In genomic region chr17:17723354-17724261, GRCh38 we compare ENCODE assay signal across 8 cellular contexts. TPM values are rescaled to one million over a fixed set of nuclear protein-coding genes. Genes with fewer than 3 reads are reported as not detected.
DNase-seq lines count a peak whose midpoint lies in the region; ATAC-seq and TF ChIP-seq lines count a peak whose summit lies in the region.

No MANE protein-coding gene starts in this region.

- DNase-seq in CD1c-positive myeloid dendritic cell (ENCODE audit: extremely low spot score), result peak; percentile 13
- peak; percentile 68 for DNase-seq in activated CD8-positive, alpha-beta T cell treated with anti-CD3 and anti-CD28 coated beads for 36 hours
- no peak for DNase-seq in natural killer cell
- no peak for DNase-seq in aorta

- H3K27me3 Mint-ChIP-seq in activated CD8-positive, alpha-beta T cell treated with anti-CD3 and anti-CD28 coated beads for 36 hours, result peaks cover 8% of the 10 kb centered on the region
- H3K27me3 Mint-ChIP-seq in natural killer cell (ENCODE audit: low read depth in 2 of 2), result peaks cover 21 to 25% of the 10 kb centered on the region in 2 donors

- TF ChIP-seq CTCF in activated CD8-positive, alpha-beta T cell treated with anti-CD3 and anti-CD28 coated beads for 36 hours (IDR thresholded peaks at IDR 0.05), result no peak
- no peak for TF ChIP-seq CTCF in natural killer cell (IDR thresholded peaks at IDR 0.05)

- H3K36me3 ChIP-seq in aorta (ENCODE audit: control insufficient read depth in 1 of 2, insufficient read depth in 2 of 2, low read length in 1 of 2), result no peaks in the 10 kb centered on the region

- peaks cover 35% of the 10 kb centered on the region for H3K4me1 Mint-ChIP-seq in activated CD8-positive, alpha-beta T cell treated with anti-CD3 and anti-CD28 coated beads for 36 hours (ENCODE audit: low read depth)
- H3K4me1 Mint-ChIP-seq in natural killer cell, result peaks cover 39 to 48% of the 10 kb centered on the region in 2 donors

- peak overlapping the region; percentile 11 to 60 for H3K4me3 ChIP-seq in aorta (ENCODE audit: low read length in 2 of 2)

- peaks cover 3% of the 10 kb centered on the region for H3K36me3 Mint-ChIP-seq in activated CD8-positive, alpha-beta T cell treated with anti-CD3 and anti-CD28 coated beads for 36 hours (ENCODE audit: low read depth)
- H3K36me3 Mint-ChIP-seq in natural killer cell, result no peaks in the 10 kb centered on the region

- peak overlapping the region; percentile 76 for H3K4me3 Mint-ChIP-seq in activated CD8-positive, alpha-beta T cell treated with anti-CD3 and anti-CD28 coated beads for 36 hours
- peak overlapping the region; percentile 97 for H3K4me3 Mint-ChIP-seq in natural killer cell

- CTCF ChIA-PET in activated CD8-positive, alpha-beta T cell treated with anti-CD3 and anti-CD28 coated beads for 36 hours (lab: Charles Lee), result interaction anchor here (1.2 to 1.3 kb wide), 2 partner anchors 41 to 195 kb away, joined by 3 read pairs; no protein-coding TSS in a partner anchor

- ATAC-seq in HG03432 (IDR thresholded peaks at IDR 0.05; ENCODE audit: unreplicated experiment), result peak; percentile 15
- ATAC-seq in activated CD8-positive, alpha-beta T cell treated with anti-CD3 and anti-CD28 coated beads for 36 hours, result peak; percentile 69
- ATAC-seq in esophagus mucosa, result peak; percentile 16
- peak in 2 of 3 donors; percentile 59 to 66 for ATAC-seq in natural killer cell
- no peak for ATAC-seq in aorta (ENCODE audit: low FRiP score)
- ATAC-seq in GM21528 (IDR thresholded peaks at IDR 0.05; ENCODE audit: low FRiP score, unreplicated experiment), result no peak
- ATAC-seq in GM18909 (IDR thresholded peaks at IDR 0.05; ENCODE audit: poor library complexity, unreplicated experiment), result no peak

- intact Hi-C loops in activated CD8-positive, alpha-beta T cell treated with anti-CD3 and anti-CD28 coated beads for 36 hours (cut with micrococcal nuclease), result no loop called here
- intact Hi-C loops in natural killer cell (cut with micrococcal nuclease), result loop anchor here (5.0 kb wide), 1 partner anchor 44 kb away; no protein-coding TSS in a partner anchor
- intact Hi-C loops in aorta (cut with DNase I), result loop anchor here in 1 of 2 donors (5.0 kb wide), 1 partner anchor 41 kb away; the partner anchor contains the start of gene RAI1

- peaks cover 0 to 3% of the 10 kb centered on the region in 2 donors for H3K4me1 ChIP-seq in aorta (ENCODE audit: control insufficient read depth in 1 of 2, insufficient read depth in 2 of 2, low read length in 2 of 2)

- 1 to 4% methylated on average over 85 to 103 of the region's 103 CpGs for WGBS in aorta, 2 donors

- H3K27ac Mint-ChIP-seq in activated CD8-positive, alpha-beta T cell treated with anti-CD3 and anti-CD28 coated beads for 36 hours, result no peak overlapping the region
- H3K27ac Mint-ChIP-seq in natural killer cell, result peak overlapping the region; percentile 50 to 85

- H3K27ac ChIP-seq in aorta (ENCODE audit: low read depth in 1 of 2, low read length in 2 of 2), result no peak overlapping the region

- H3K9me3 Mint-ChIP-seq in activated CD8-positive, alpha-beta T cell treated with anti-CD3 and anti-CD28 coated beads for 36 hours, result no peaks in the 10 kb centered on the region
- no peaks in the 10 kb centered on the region for H3K9me3 Mint-ChIP-seq in natural killer cell

- H3K9me3 ChIP-seq in aorta (ENCODE audit: control insufficient read depth, low read length), result no peaks in the 10 kb centered on the region

- POLR2A ChIA-PET in activated CD8-positive, alpha-beta T cell treated with anti-CD3 and anti-CD28 coated beads for 36 hours (lab: Charles Lee), result interaction anchor here (1.1 to 1.4 kb wide), 3 partner anchors 15 to 41 kb away, joined by 3 to 5 read pairs (median 3); no protein-coding TSS in a partner anchor

- H3K27me3 ChIP-seq in aorta (ENCODE audit: control insufficient read depth in 1 of 2, insufficient read depth in 2 of 2, low read length in 1 of 2), result no peaks in the 10 kb centered on the region

RNA-seq across cellular contexts. Expression of gene RAI1, which starts 42.4 kb away (rescaled TPM):
- total RNA-seq in activated CD8-positive, alpha-beta T cell treated with anti-CD3 and anti-CD28 coated beads for 36 hours, result 10 to 100 TPM; 18.1 to 20.3 TPM
- total RNA-seq in esophagus mucosa, result 20.4 TPM
- total RNA-seq in natural killer cell, result 10 to 100 TPM; 39.8 to 55.0 (median 49.4) TPM
- total RNA-seq in aorta, result 10 to 100 TPM; 23.9 to 35.8 TPM
- polyA plus RNA-seq in aorta, result 1 to 10 TPM; 2.0 to 7.0 TPM

Comparison
In these comparisons a context has a peak if more than half of its experiments do, and no peak if none do; other contexts are left out.
1. DNase-seq: peak in CD1c-positive myeloid dendritic cell (single experiment) and activated CD8-positive, alpha-beta T cell treated with anti-CD3 and anti-CD28 coated beads for 36 hours (single experiment); none in natural killer cell (single experiment) and aorta (0 of 2).
2. ATAC-seq: peak in HG03432 (single experiment), activated CD8-positive, alpha-beta T cell treated with anti-CD3 and anti-CD28 coated beads for 36 hours (single experiment), esophagus mucosa (single experiment) and natural killer cell (2 of 3); none in aorta (single experiment), GM21528 (single experiment) and GM18909 (single experiment).